ENCODE assay signal across 18 cellular contexts in genomic region chr2:47264183-47264582, GRCh38.
DNase-seq lines count a peak whose midpoint lies in the region; ATAC-seq and TF ChIP-seq lines count a peak whose summit lies in the region.
"Had no signal": no experiment of that assay in that cellular context is flagged by ENCODE, and none has a peak within 500 bp of the region (broad histone marks: within the 10 kb centered on the region; RNA-seq: fewer than 3 reads in every experiment).

No MANE protein-coding gene starts in this region.

- H3K4me3 ChIP-seq in dorsolateral prefrontal cortex: peak overlapping the region in 4 of 59 donors; percentile 12 to 27 (median 18)
- H3K4me3 ChIP-seq: HAP-1, lower lobe of right lung, transverse colon had no signal

- peak in 42 of 56 donors; percentile 6 to 63 (median 38) for TF ChIP-seq CTCF in dorsolateral prefrontal cortex (IDR thresholded peaks at IDR 0.05 in 54 of 56, conservative IDR thresholded peaks at IDR 0.05 in 2 of 56; ENCODE audit: low read depth in 1 of 56, partially characterized antibody in 56 of 56)

- intact Hi-C loops in dorsolateral prefrontal cortex (cut with DNase I): loop anchor here in 1 of 2 donors (10.0 kb wide), 1 partner anchor 219 kb away; no protein-coding TSS in a partner anchor

- no peaks in the 10 kb centered on the region for H3K27me3 ChIP-seq in dorsolateral prefrontal cortex
- H3K27me3 ChIP-seq: transverse colon had no signal

- ATAC-seq in HG02981 (IDR thresholded peaks at IDR 0.05; ENCODE audit: unreplicated experiment): no peak
- ATAC-seq: lower lobe of right lung; stimulated activated memory B cell treated with anti-CD40 and anti-IgM and Interleukin-4, amounts not matched to agents 10 μg/mL and 1 μg/mL and 100 μg/mL, for 72 hours had no signal

- peak overlapping the region in 46 of 59 donors; percentile 3 to 79 (median 58) for H3K27ac ChIP-seq in dorsolateral prefrontal cortex
- H3K27ac ChIP-seq: lower lobe of right lung, parathyroid adenoma, transverse colon had no signal

- peak; percentile 68 for DNase-seq in Ammon's horn (ENCODE audit: low spot score)
- peak; percentile 40 for DNase-seq in MV-4-11 (lab: John Stamatoyannopoulos, UW)
- peak in 7 of 10 donors; percentile 33 to 59 (median 50) for DNase-seq in dorsolateral prefrontal cortex
- peak; percentile 58 for DNase-seq in midbrain (lab: John Stamatoyannopoulos, UW)
- DNase-seq in T-helper 9 cell: no peak
- no peak for DNase-seq in activated gamma-delta T cell (lab: John Stamatoyannopoulos, UW)
- DNase-seq in DMS79 treated with DMSO at 0.1 percent for 48 hours (lab: John Stamatoyannopoulos, UW): no peak
- DNase-seq: amniotic stem cell; CD4-positive, CD25-positive, alpha-beta regulatory T cell; lower lobe of right lung; NCI-H1694; NCI-H226; NK-92 treated with Interleukin-12 subunit alpha and Interleukin-12 subunit beta, amount 100 ng/mL, for 24 hours; transverse colon had no signal

Comparison
In these comparisons a context has a peak if more than half of its experiments do, and no peak if none do; other contexts are left out.
1. DNase-seq: peak in Ammon's horn (single experiment), MV-4-11 (single experiment), dorsolateral prefrontal cortex (7 of 10) and midbrain (single experiment); none in T-helper 9 cell (single experiment), activated gamma-delta T cell (single experiment) and DMS79 treated with DMSO at 0.1 percent for 48 hours (single experiment).